26 cellular contexts compared by ENCODE assay signal in the genomic region with DNA sequence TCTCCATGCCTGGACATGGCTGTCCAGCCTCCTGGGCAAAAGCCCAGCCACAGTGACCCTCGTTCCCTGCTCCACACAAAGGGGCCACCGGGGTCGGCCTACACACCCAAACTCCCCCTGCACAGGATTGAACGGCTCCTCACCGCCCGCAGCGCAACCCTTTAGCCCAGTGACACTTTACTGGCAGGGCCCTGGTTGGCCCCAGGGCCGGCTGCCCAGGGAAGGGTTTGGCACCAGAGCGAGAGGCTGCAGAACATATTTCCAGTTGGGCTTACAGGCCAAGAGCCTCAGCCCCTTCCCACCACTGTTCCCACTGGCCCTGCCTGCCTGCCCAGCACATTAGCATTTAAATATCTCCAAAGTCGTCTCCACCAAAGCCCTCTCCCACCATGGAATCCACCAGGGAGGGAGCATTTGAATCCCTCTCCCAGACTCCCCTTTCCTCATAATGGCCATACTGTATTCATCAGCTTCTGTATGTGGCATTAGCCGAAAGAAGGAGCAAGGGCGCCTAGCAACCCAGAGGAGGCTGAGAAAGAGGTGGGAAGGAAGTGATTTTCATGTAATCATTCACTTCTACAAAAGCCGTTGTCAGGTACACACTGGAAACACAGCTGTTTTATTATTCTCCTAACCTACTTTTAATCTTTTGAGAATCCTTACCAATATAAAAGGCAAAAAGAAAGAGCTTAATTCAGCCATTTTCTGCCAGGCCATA.
"Had no signal": no experiment of that assay in that cellular context is flagged by ENCODE, and none has a peak within 500 bp of the region (broad histone marks: within the 10 kb centered on the region; RNA-seq: fewer than 3 reads in every experiment).

No MANE protein-coding gene starts in this region.

- H3K4me1 Mint-ChIP-seq: activated naive CD8-positive, alpha-beta T cell treated with anti-CD3 and anti-CD28 coated beads, Interleukin-2, amount 10 ng/mL, durations not matched to agents 7 days and 5 days had no signal

- H3K27me3 Mint-ChIP-seq: activated naive CD8-positive, alpha-beta T cell treated with anti-CD3 and anti-CD28 coated beads, Interleukin-2, amount 10 ng/mL, durations not matched to agents 7 days and 5 days had no signal

- DNase-seq: activated CD4-positive, alpha-beta T cell treated with anti-CD3 and anti-CD28 coated beads for 48 hours; activated CD4-positive, alpha-beta T cell treated with anti-CD3 and anti-CD28 coated beads, Interleukin-2, amount 50 U/mL, for 4 hours; activated CD4-positive, CD25-positive, alpha-beta regulatory T cell treated with anti-CD3 and anti-CD28 coated beads, Interleukin-2, amount 50 U/mL, for 72 hours; activated CD8-positive, alpha-beta memory T cell treated with anti-CD3 and anti-CD28 coated beads, Interleukin-2, amount 50 U/mL, for 48 hours; activated CD8-positive, alpha-beta T cell treated with anti-CD3 and anti-CD28 coated beads, Interleukin-2, amount 10 ng/mL, durations not matched to agents 7 days and 5 days; activated naive CD4-positive, alpha-beta T cell treated with anti-CD3 and anti-CD28 coated beads, Interleukin-2, amount 50 U/mL, for 16 hours; activated naive CD8-positive, alpha-beta T cell treated with anti-CD3 and anti-CD28 coated beads, Interleukin-2, amount 10 ng/mL, durations not matched to agents 7 days and 5 days; activated T-cell treated with anti-CD3 and anti-CD28 coated beads, Interleukin-2, amount 50 U/mL, for 1 hour; adrenal gland; IMR-90; KG1; NCI-H1048; NCI-H146; NCI-H187 treated with DMSO at 0.1 percent for 48 hours; NCI-H2081 treated with DMSO at 0.1 percent for 48 hours; NCI-H2171 treated with DMSO at 0.1 percent for 48 hours; NCI-H226; NCI-H526 treated with DMSO at 0.1 percent for 48 hours; NK-92 treated with Interleukin-12 subunit alpha and Interleukin-12 subunit beta, amount 100 ng/mL, for 24 hours; Peyer's patch; Right ventricle myocardium superior; SW 1271 had no signal

- H3K9me3 ChIP-seq: adrenal gland had no signal

- H3K4me3 Mint-ChIP-seq: activated CD8-positive, alpha-beta T cell treated with anti-CD3 and anti-CD28 coated beads, Interleukin-2, amount 10 ng/mL, durations not matched to agents 7 days and 5 days; activated naive CD8-positive, alpha-beta T cell treated with anti-CD3 and anti-CD28 coated beads, Interleukin-2, amount 10 ng/mL, durations not matched to agents 7 days and 5 days had no signal

- H3K27me3 ChIP-seq: adrenal gland, breast epithelium, Peyer's patch, SJSA1 had no signal

- ATAC-seq: activated CD8-positive, alpha-beta T cell treated with anti-CD3 and anti-CD28 coated beads, Interleukin-2, amount 10 ng/mL, durations not matched to agents 7 days and 5 days; SK-N-SH treated with all-trans-retinoic acid at 6 μM for 48 hours had no signal

- H3K4me3 ChIP-seq: adrenal gland, breast epithelium, Peyer's patch, SJSA1 had no signal

- H3K36me3 ChIP-seq: adrenal gland, breast epithelium, Peyer's patch, SJSA1 had no signal

- H3K27ac Mint-ChIP-seq: activated CD8-positive, alpha-beta T cell treated with anti-CD3 and anti-CD28 coated beads, Interleukin-2, amount 10 ng/mL, durations not matched to agents 7 days and 5 days; activated naive CD8-positive, alpha-beta T cell treated with anti-CD3 and anti-CD28 coated beads, Interleukin-2, amount 10 ng/mL, durations not matched to agents 7 days and 5 days had no signal

- H3K36me3 Mint-ChIP-seq: activated naive CD8-positive, alpha-beta T cell treated with anti-CD3 and anti-CD28 coated beads, Interleukin-2, amount 10 ng/mL, durations not matched to agents 7 days and 5 days had no signal

- H3K4me1 ChIP-seq: adrenal gland, breast epithelium, Peyer's patch, SJSA1 had no signal

- H3K27ac ChIP-seq: adrenal gland, breast epithelium, Peyer's patch, RWPE1, SJSA1 had no signal
